ENCODE assay signal across 1 cellular context in genomic region chr9:13122756-13123369, GRCh38.
TF ChIP-seq lines count a peak whose summit lies in the region.

No MANE protein-coding gene starts in this region.

TF ChIP-seq in K562, 482 proteins besides CTCF, POLR2A, EP300 and RAD21 (continued from another document):
- TF ChIP-seq NKRF (IDR thresholded peaks at IDR 0.05; ENCODE audit: borderline replicate concordance) (no peak), KLF10 (CRISPR knock-in tag; IDR thresholded peaks at IDR 0.05) (no peak), RREB1 (CRISPR knock-in tag; IDR thresholded peaks at IDR 0.05) (no peak), ERF (CRISPR knock-in tag; IDR thresholded peaks at IDR 0.05) (no peak), FOXJ2 (tag; IDR thresholded peaks at IDR 0.05) (no peak), NCOR1 (IDR thresholded peaks at IDR 0.05) (no peak), ZNF79 (CRISPR knock-in tag; IDR thresholded peaks at IDR 0.05; ENCODE audit: low read depth) (no peak), ATF6 (CRISPR knock-in tag; IDR thresholded peaks at IDR 0.05) (no peak), ATF4 (CRISPR knock-in tag; IDR thresholded peaks at IDR 0.05) (no peak), MAFG (tag; conservative IDR thresholded peaks at IDR 0.05) (0 out of 2 replicates have a peak, but pooled peaks have one; percentile 28), MAZ (CRISPR knock-in tag; conservative IDR thresholded peaks at IDR 0.05 in 1 of 2, IDR thresholded peaks at IDR 0.05 in 1 of 2) (no peak), DMBX1 (CRISPR knock-in tag; IDR thresholded peaks at IDR 0.05; ENCODE audit: borderline replicate concordance) (no peak), ZNF239 (CRISPR knock-in tag; IDR thresholded peaks at IDR 0.05) (no peak)
TF ChIP-seq in K562: peak in this region for 4.
